30 cellular contexts compared by ENCODE assay signal in the genomic region with DNA sequence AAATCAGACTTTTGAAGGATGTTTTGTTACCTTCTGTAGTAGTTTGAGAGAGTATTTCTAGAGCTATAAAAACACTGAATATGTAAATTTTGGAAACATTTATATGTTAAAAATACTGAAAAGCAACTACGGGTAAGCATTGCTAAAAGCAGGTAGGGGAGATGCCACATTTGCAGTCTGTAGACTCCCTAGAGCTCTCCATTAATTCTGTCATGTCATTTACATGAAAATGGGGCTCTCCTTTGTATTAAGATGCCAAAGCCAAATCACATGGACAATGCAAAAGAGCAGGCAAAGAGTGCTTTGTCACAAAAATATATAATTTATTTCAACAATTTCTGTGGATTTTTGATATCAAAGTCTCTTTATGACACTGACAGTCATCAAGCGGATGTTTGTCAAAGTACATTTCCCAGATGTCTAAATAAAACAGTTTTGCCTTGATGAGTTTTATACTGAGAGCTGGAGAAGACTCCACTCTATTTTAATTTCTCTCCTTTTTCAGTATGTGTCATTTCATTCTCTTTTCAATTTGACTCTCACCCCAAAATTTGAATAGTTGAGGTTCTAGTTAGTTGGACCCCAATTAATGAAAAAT. TPM values are rescaled to one million over a fixed set of nuclear protein-coding genes. Genes with fewer than 3 reads are reported as not detected.
"Had no signal": no experiment of that assay in that cellular context is flagged by ENCODE, and none has a peak within 500 bp of the region (broad histone marks: within the 10 kb centered on the region; RNA-seq: fewer than 3 reads in every experiment).

No MANE protein-coding gene starts in this region.

- H3K27ac Mint-ChIP-seq: activated B cell treated with CpG ODN at 0.5 μM for 24 hours; activated CD8-positive, alpha-beta T cell treated with anti-CD3 and anti-CD28 coated beads for 36 hours; activated naive CD4-positive, alpha-beta T cell treated with anti-CD3 and anti-CD28 coated beads, Interleukin-2, amount 50 U/mL, for 72 hours; activated T-helper 2 cell treated with anti-CD3 and anti-CD28 coated beads, Interferon-gamma antibody, Interleukin-2, Interleukin-4, amounts not matched to agents 10 μg/mL and 5 μg/mL and 100 μg/mL, durations not matched to agents 14 hours and 24 hours and 36 hours; mesothelial cell of epicardium; naive B cell; stimulated activated effector memory CD8-positive, alpha-beta T cell treated with anti-CD3 and anti-CD28 coated beads, Interleukin-12 subunit alpha, Interleukin-12 subunit beta, amount 100 ng/mL, for 72 hours; stimulated activated naive CD8-positive, alpha-beta T cell treated with anti-CD3 and anti-CD28 coated beads, Interleukin-15, Interleukin-2, amounts not matched to agents 100 ng/mL and 50 ng/mL, for 24 hours; T-helper 17 cell; type B pancreatic cell had no signal

- H3K36me3 Mint-ChIP-seq: activated naive CD4-positive, alpha-beta T cell treated with anti-CD3 and anti-CD28 coated beads, Interleukin-2, amount 50 U/mL, for 72 hours; mesothelial cell of epicardium; naive B cell; stimulated activated effector memory CD8-positive, alpha-beta T cell treated with anti-CD3 and anti-CD28 coated beads, Interleukin-12 subunit alpha, Interleukin-12 subunit beta, amount 100 ng/mL, for 72 hours; type B pancreatic cell had no signal

- ATAC-seq: activated CD8-positive, alpha-beta T cell treated with anti-CD3 and anti-CD28 coated beads for 36 hours; activated naive CD4-positive, alpha-beta T cell treated with anti-CD3 and anti-CD28 coated beads, Interleukin-2, amount 50 U/mL, for 72 hours; esophagus mucosa; left ventricle myocardium superior; psoas muscle; stimulated activated effector memory CD8-positive, alpha-beta T cell treated with anti-CD3 and anti-CD28 coated beads, Interleukin-12 subunit alpha, Interleukin-12 subunit beta, amount 100 ng/mL, for 72 hours; T-helper 17 cell had no signal

- H3K4me1 Mint-ChIP-seq: activated B cell treated with CpG ODN at 0.5 μM for 24 hours; naive B cell; stimulated activated effector memory CD8-positive, alpha-beta T cell treated with anti-CD3 and anti-CD28 coated beads, Interleukin-12 subunit alpha, Interleukin-12 subunit beta, amount 100 ng/mL, for 72 hours; T-helper 17 cell had no signal

- H3K36me3 ChIP-seq: breast epithelium, sigmoid colon, uterus had no signal

- H3K4me3 ChIP-seq: breast epithelium, psoas muscle, sigmoid colon, uterus had no signal

- H2AFZ ChIP-seq: parathyroid adenoma had no signal

- H3K27ac ChIP-seq: breast epithelium, parathyroid adenoma, psoas muscle, sigmoid colon had no signal

- H3K4me3 Mint-ChIP-seq: activated B cell treated with CpG ODN at 0.5 μM for 24 hours; activated CD8-positive, alpha-beta T cell treated with anti-CD3 and anti-CD28 coated beads for 36 hours; mesothelial cell of epicardium; naive B cell; neural crest cell; stimulated activated effector memory CD8-positive, alpha-beta T cell treated with anti-CD3 and anti-CD28 coated beads, Interleukin-12 subunit alpha, Interleukin-12 subunit beta, amount 100 ng/mL, for 72 hours; stimulated activated naive CD8-positive, alpha-beta T cell treated with anti-CD3 and anti-CD28 coated beads, Interleukin-15, Interleukin-2, amounts not matched to agents 100 ng/mL and 50 ng/mL, for 24 hours; T-helper 17 cell; type B pancreatic cell had no signal

- H3K79me2 ChIP-seq: parathyroid adenoma had no signal

- H3K9me3 Mint-ChIP-seq: activated B cell treated with CpG ODN at 0.5 μM for 24 hours; activated CD8-positive, alpha-beta T cell treated with anti-CD3 and anti-CD28 coated beads for 36 hours; activated naive CD4-positive, alpha-beta T cell treated with anti-CD3 and anti-CD28 coated beads, Interleukin-2, amount 50 U/mL, for 72 hours; activated T-helper 2 cell treated with anti-CD3 and anti-CD28 coated beads, Interferon-gamma antibody, Interleukin-2, Interleukin-4, amounts not matched to agents 10 μg/mL and 5 μg/mL and 100 μg/mL, durations not matched to agents 14 hours and 24 hours and 36 hours; stimulated activated effector memory CD8-positive, alpha-beta T cell treated with anti-CD3 and anti-CD28 coated beads, Interleukin-12 subunit alpha, Interleukin-12 subunit beta, amount 100 ng/mL, for 72 hours; stimulated activated naive CD8-positive, alpha-beta T cell treated with anti-CD3 and anti-CD28 coated beads, Interleukin-15, Interleukin-2, amounts not matched to agents 100 ng/mL and 50 ng/mL, for 24 hours; type B pancreatic cell had no signal

- H3K27me3 Mint-ChIP-seq: activated B cell treated with CpG ODN at 0.5 μM for 24 hours; naive B cell; stimulated activated naive CD8-positive, alpha-beta T cell treated with anti-CD3 and anti-CD28 coated beads, Interleukin-15, Interleukin-2, amounts not matched to agents 100 ng/mL and 50 ng/mL, for 24 hours; T-helper 17 cell; type B pancreatic cell had no signal

- DNase-seq: activated B cell treated with CpG ODN at 0.5 μM for 24 hours; activated CD4-positive, alpha-beta T cell treated with anti-CD3 and anti-CD28 coated beads, Interleukin-2, amount 50 U/mL, for 1 hour; activated CD8-positive, alpha-beta T cell treated with anti-CD3 and anti-CD28 coated beads for 36 hours; activated naive CD4-positive, alpha-beta T cell; activated T-cell treated with anti-CD3 and anti-CD28 coated beads, Interleukin-2, amount 50 U/mL, for 48 hours; central memory CD4-positive, alpha-beta T cell; foreskin fibroblast; head of caudate nucleus; hippocampal formation; islet precursor cell; left ventricle myocardium superior; naive B cell; occipital lobe; psoas muscle; sigmoid colon; small intestine; stimulated activated CD4-positive, alpha-beta T cell treated with anti-CD3 and anti-CD28 coated beads, Interleukin-4, amount 100 ng/mL, for 24 hours; T-helper 17 cell; T1000; uterus had no signal

- H3K9me3 ChIP-seq: breast epithelium, psoas muscle, sigmoid colon, uterus had no signal

- H3K27me3 ChIP-seq: breast epithelium, sigmoid colon, uterus had no signal

- H3K4me1 ChIP-seq: breast epithelium, parathyroid adenoma, uterus had no signal

- H3K9ac ChIP-seq: parathyroid adenoma had no signal

RNA-seq across cellular contexts. Expression of gene LDB2, which starts 51.8 kb away (rescaled TPM):
- total RNA-seq: activated B cell treated with CpG ODN at 0.5 μM for 24 hours; activated CD8-positive, alpha-beta T cell treated with anti-CD3 and anti-CD28 coated beads for 36 hours; activated naive CD4-positive, alpha-beta T cell treated with anti-CD3 and anti-CD28 coated beads, Interleukin-2, amount 50 U/mL, for 72 hours; activated T-helper 2 cell treated with anti-CD3 and anti-CD28 coated beads, Interferon-gamma antibody, Interleukin-2, Interleukin-4, amounts not matched to agents 10 μg/mL and 5 μg/mL and 100 μg/mL, durations not matched to agents 14 hours and 24 hours and 36 hours; T-helper 17 cell had no signal
